Comparison of ENCODE assay signal across 9 cellular contexts in genomic region chr16:52976539-52977167, GRCh38.
A peak's percentile ranks its signal among the peaks of the same experiment; 100 is the strongest.
DNase-seq lines count a peak whose midpoint lies in the region; ATAC-seq, FAIRE-seq and TF ChIP-seq lines count a peak whose summit lies in the region.
"Had no signal": no experiment of that assay in that cellular context is flagged by ENCODE, and none has a peak within 500 bp of the region (broad histone marks: within the 10 kb centered on the region; RNA-seq: fewer than 3 reads in every experiment).

No MANE protein-coding gene starts in this region.

- H3K9me3 ChIP-seq in heart right ventricle: peaks cover 0 to 12% (median 0%) of the 10 kb centered on the region in 11 donors
- H3K9me3 ChIP-seq: SJSA1 had no signal

- no peak overlapping the region for H3K4me3 Mint-ChIP-seq in activated T-helper 17 cell treated with anti-CD3 and anti-CD28 coated beads, Interleukin-2, amount 50 U/mL, for 72 hours

- peak; percentile 78 for FAIRE-seq in G401.6 (lab: Jason Lieb, UNC)

- no peaks in the 10 kb centered on the region for H3K4me1 ChIP-seq in heart right ventricle
- H3K4me1 ChIP-seq: SJSA1 had no signal

- no peak overlapping the region for H3K27ac Mint-ChIP-seq in activated T-helper 17 cell treated with anti-CD3 and anti-CD28 coated beads, Interleukin-2, amount 50 U/mL, for 72 hours

- no peak overlapping the region for H3K27ac ChIP-seq in heart right ventricle
- H3K27ac ChIP-seq: SJSA1 had no signal

- H3K36me3 Mint-ChIP-seq in activated T-helper 17 cell treated with anti-CD3 and anti-CD28 coated beads, Interleukin-2, amount 50 U/mL, for 72 hours (ENCODE audit: low read depth): no peaks in the 10 kb centered on the region

- no peaks in the 10 kb centered on the region for H3K4me1 Mint-ChIP-seq in activated T-helper 17 cell treated with anti-CD3 and anti-CD28 coated beads, Interleukin-2, amount 50 U/mL, for 72 hours

- H3K36me3 ChIP-seq in heart right ventricle: no peaks in the 10 kb centered on the region
- H3K36me3 ChIP-seq: SJSA1 had no signal

- H3K27me3 ChIP-seq in heart right ventricle: peaks cover 0 to 5% (median 0%) of the 10 kb centered on the region in 7 donors
- H3K27me3 ChIP-seq: SJSA1 had no signal

- H3K27me3 Mint-ChIP-seq in activated T-helper 17 cell treated with anti-CD3 and anti-CD28 coated beads, Interleukin-2, amount 50 U/mL, for 72 hours: peaks cover 41% of the 10 kb centered on the region

- peak in 7 of 9 donors; percentile 27 to 50 (median 42) for TF ChIP-seq CTCF in heart right ventricle (IDR thresholded peaks at IDR 0.05)

- no peak overlapping the region for H3K4me3 ChIP-seq in heart right ventricle
- H3K4me3 ChIP-seq: SJSA1 had no signal

- intact Hi-C loops in heart right ventricle (cut with DNase I): loop anchor here in 1 of 10 donors (10.0 kb wide), 1 partner anchor 58 kb away; no protein-coding TSS in a partner anchor

- peak; percentile 16 for DNase-seq in OCI-M1 (lab: John Stamatoyannopoulos, UW)
- peak in 1 of 2 donors; percentile 4 for DNase-seq in heart right ventricle
- DNase-seq in activated CD4-positive, alpha-beta T cell treated with anti-CD3 and anti-CD28 coated beads, Interleukin-2, amount 50 U/mL, for 1 hour: no peak
- no peak for DNase-seq in epidermal melanocyte (ENCODE audit: insufficient read length, low spot score)
- DNase-seq in GF-D8 (lab: John Stamatoyannopoulos, UW): no peak

- peak; percentile 54 for ATAC-seq in GM21619 (IDR thresholded peaks at IDR 0.05; ENCODE audit: unreplicated experiment)
- ATAC-seq in heart right ventricle: peak in 1 of 8 donors; percentile 29
- no peak for ATAC-seq in activated T-helper 17 cell treated with anti-CD3 and anti-CD28 coated beads, Interleukin-2, amount 50 U/mL, for 72 hours (replicated peaks)

- no peaks in the 10 kb centered on the region for H3K9me3 Mint-ChIP-seq in activated T-helper 17 cell treated with anti-CD3 and anti-CD28 coated beads, Interleukin-2, amount 50 U/mL, for 72 hours
